In the genomic region with DNA sequence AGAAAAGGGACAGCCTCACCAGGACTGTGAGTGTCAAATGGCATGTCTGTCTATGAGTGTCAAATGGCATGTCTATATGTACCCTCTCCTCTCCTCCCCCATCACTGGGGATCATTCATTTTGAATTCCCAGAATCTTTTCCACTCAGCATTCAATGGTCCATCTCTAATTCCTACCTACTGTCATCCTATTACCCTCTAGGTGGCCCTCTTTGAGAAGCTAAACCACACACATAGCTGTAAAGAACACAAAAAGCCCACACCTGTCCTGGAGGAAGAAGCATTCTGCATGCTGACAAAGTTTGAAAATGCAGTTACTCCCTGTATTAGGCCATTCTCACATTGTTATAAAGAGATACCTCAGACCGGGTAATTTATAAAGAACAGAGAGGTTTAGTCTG, we compare ENCODE assay signal across 25 cellular contexts. TPM values are rescaled to one million over a fixed set of nuclear protein-coding genes. Genes with fewer than 3 reads are reported as not detected.
DNase-seq lines count a peak whose midpoint lies in the region; ATAC-seq and TF ChIP-seq lines count a peak whose summit lies in the region.
"Had no signal": no experiment of that assay in that cellular context is flagged by ENCODE, and none has a peak within 500 bp of the region (broad histone marks: within the 10 kb centered on the region; RNA-seq: fewer than 3 reads in every experiment).

No MANE protein-coding gene starts in this region.

- H3K36me3 Mint-ChIP-seq in activated CD8-positive, alpha-beta T cell treated with anti-CD3 and anti-CD28 coated beads for 36 hours (ENCODE audit: low read depth), result no peaks in the 10 kb centered on the region
- H3K36me3 Mint-ChIP-seq: T-cell had no signal

- peaks cover 10% of the 10 kb centered on the region for H3F3A ChIP-seq in GM23248 (ENCODE audit: insufficient read depth)

- H3K9me3 ChIP-seq in BLaER1 (peaks cover 19% of the 10 kb centered on the region; the same call in 1 of the 2 replicates), GM23248 (ENCODE audit: low read depth) (no peaks in the 10 kb centered on the region)
- H3K9me3 ChIP-seq: A549, BE2C, Caco-2, SJCRH30 had no signal

- POLR2A ChIA-PET in activated CD8-positive, alpha-beta T cell treated with anti-CD3 and anti-CD28 coated beads for 36 hours (lab: Charles Lee), result no interaction called here

- H2AFZ ChIP-seq in GM23248, result no peak overlapping the region

- WGBS in GM23248 (ENCODE audit: low coverage in 1 of 2, low lambda C conversion rate in 2 of 2, missing lambda C conversion rate in 2 of 2), 2 experiments, result 90 to 94% methylated on average over 1 of the region's 1 CpG

- H3K4me3 ChIP-seq in BLaER1 (no peak overlapping the region), GM23248 (no peak overlapping the region)
- H3K4me3 ChIP-seq: A549, SJCRH30 had no signal

- H3K36me3 ChIP-seq in BLaER1 (no peaks in the 10 kb centered on the region), GM23248 (ENCODE audit: low read depth) (no peaks in the 10 kb centered on the region)
- H3K36me3 ChIP-seq: BE2C, SJCRH30 had no signal

- no peak for TF ChIP-seq EP300 in Ishikawa (IDR thresholded peaks at IDR 0.05; ENCODE audit: borderline replicate concordance)

- no peak overlapping the region for H3K4me3 Mint-ChIP-seq in activated CD8-positive, alpha-beta T cell treated with anti-CD3 and anti-CD28 coated beads for 36 hours
- H3K4me3 Mint-ChIP-seq: CD4-positive, alpha-beta T cell; T-cell; T-helper 2 cell treated with Interferon-gamma antibody and Interleukin-4, amounts not matched to agents 5 μg/mL and 100 μg/mL, for 36 hours had no signal

- H3K4me2 ChIP-seq in BLaER1, result 0 out of 2 replicates have a peak overlapping the region, but pooled peaks have one; percentile 22
- H3K4me2 ChIP-seq in GM23248 (ENCODE audit: unreplicated experiment), result peak overlapping the region; percentile 4
- H3K4me2 ChIP-seq: A549 had no signal

- CTCF ChIA-PET in activated CD8-positive, alpha-beta T cell treated with anti-CD3 and anti-CD28 coated beads for 36 hours (lab: Charles Lee), result no interaction called here

- H4K20me1 ChIP-seq in BLaER1 (no peaks in the 10 kb centered on the region), GM23248 (ENCODE audit: insufficient read depth) (no peaks in the 10 kb centered on the region)

- H3K4me1 Mint-ChIP-seq in activated CD8-positive, alpha-beta T cell treated with anti-CD3 and anti-CD28 coated beads for 36 hours (ENCODE audit: low read depth), result no peaks in the 10 kb centered on the region
- H3K4me1 Mint-ChIP-seq: T-cell had no signal

- H3K9ac ChIP-seq in BLaER1, result no peak overlapping the region
- H3K9ac ChIP-seq in GM23248, result no peak overlapping the region

- H3K9me2 ChIP-seq in GM23248 (ENCODE audit: insufficient read depth), result no peaks in the 10 kb centered on the region

- ATAC-seq in activated CD8-positive, alpha-beta T cell treated with anti-CD3 and anti-CD28 coated beads for 36 hours, result no peak
- ATAC-seq: A549, T-cell had no signal

- intact Hi-C loops in activated CD8-positive, alpha-beta T cell treated with anti-CD3 and anti-CD28 coated beads for 36 hours (cut with micrococcal nuclease), result no loop called here

- no peak overlapping the region for H3K27ac ChIP-seq in BLaER1
- H3K27ac ChIP-seq in GM23248, result no peak overlapping the region
- H3K27ac ChIP-seq: A549, SJCRH30 had no signal

- peaks cover 5% of the 10 kb centered on the region for H3K9me3 Mint-ChIP-seq in activated CD8-positive, alpha-beta T cell treated with anti-CD3 and anti-CD28 coated beads for 36 hours

- DNase-seq in GM23248 (no peak), iPS-NIHi11 (ENCODE audit: low spot score) (peak; percentile 18), NAMALWA (ENCODE audit: low spot score) (no peak), NCI-H2196 treated with DMSO at 0.1 percent for 48 hours (lab: John Stamatoyannopoulos, UW; ENCODE audit: unreplicated experiment) (no peak)
- DNase-seq in activated CD8-positive, alpha-beta T cell treated with anti-CD3 and anti-CD28 coated beads for 36 hours, result no peak
- DNase-seq: BE2C; Caco-2; CD4-positive, alpha-beta T cell; DMS 273 treated with DMSO at 0.1 percent for 48 hours; GOT3; NCI-H1417; NCI-H1694 treated with DMSO at 0.1 percent for 48 hours; NCI-H2081 treated with DMSO at 0.1 percent for 48 hours; NCI-H774; SJCRH30; T-cell had no signal

- H3K27me3 ChIP-seq in BLaER1, result no peaks in the 10 kb centered on the region
- no peaks in the 10 kb centered on the region for H3K27me3 ChIP-seq in GM23248 (replicated peaks; ENCODE audit: insufficient read depth)
- H3K27me3 ChIP-seq: BE2C, SJCRH30 had no signal

- peak; percentile 27; the same call in 1 of the 2 replicates for TF ChIP-seq RAD21 in Ishikawa (IDR thresholded peaks at IDR 0.05; ENCODE audit: low read depth)

- no peak overlapping the region for H3K27ac Mint-ChIP-seq in activated CD8-positive, alpha-beta T cell treated with anti-CD3 and anti-CD28 coated beads for 36 hours
- H3K27ac Mint-ChIP-seq: CD4-positive, alpha-beta T cell; T-cell; T-helper 2 cell treated with Interferon-gamma antibody and Interleukin-4, amounts not matched to agents 5 μg/mL and 100 μg/mL, for 36 hours had no signal

- no peak for TF ChIP-seq CTCF in activated CD8-positive, alpha-beta T cell treated with anti-CD3 and anti-CD28 coated beads for 36 hours (IDR thresholded peaks at IDR 0.05)

- H3K4me1 ChIP-seq in BLaER1, result peaks cover 9% of the 10 kb centered on the region
- H3K4me1 ChIP-seq in GM23248 (ENCODE audit: insufficient read depth), result peaks cover 27% of the 10 kb centered on the region
- H3K4me1 ChIP-seq: A549, BE2C, Caco-2 had no signal

- H3K27me3 Mint-ChIP-seq in activated CD8-positive, alpha-beta T cell treated with anti-CD3 and anti-CD28 coated beads for 36 hours, result no peaks in the 10 kb centered on the region

- in situ Hi-C loops in GM23248 (cut with MboI), result no loop called here

- no peaks in the 10 kb centered on the region for H3K79me2 ChIP-seq in GM23248 (ENCODE audit: insufficient read depth)

TF ChIP-seq in Ishikawa, 13 proteins besides CTCF, POLR2A, EP300 and RAD21:
- TF ChIP-seq TCF12 (IDR thresholded peaks at IDR 0.05; ENCODE audit: low read depth) (no peak), YY1 (IDR thresholded peaks at IDR 0.05; ENCODE audit: low read depth) (no peak), EGR1 (IDR thresholded peaks at IDR 0.05) (no peak), CREB1 (IDR thresholded peaks at IDR 0.05; ENCODE audit: low read depth) (no peak), TAF1 (IDR thresholded peaks at IDR 0.05; ENCODE audit: low read depth) (no peak), NFIC (IDR thresholded peaks at IDR 0.05) (no peak)
- TF ChIP-seq, protein P1, sequence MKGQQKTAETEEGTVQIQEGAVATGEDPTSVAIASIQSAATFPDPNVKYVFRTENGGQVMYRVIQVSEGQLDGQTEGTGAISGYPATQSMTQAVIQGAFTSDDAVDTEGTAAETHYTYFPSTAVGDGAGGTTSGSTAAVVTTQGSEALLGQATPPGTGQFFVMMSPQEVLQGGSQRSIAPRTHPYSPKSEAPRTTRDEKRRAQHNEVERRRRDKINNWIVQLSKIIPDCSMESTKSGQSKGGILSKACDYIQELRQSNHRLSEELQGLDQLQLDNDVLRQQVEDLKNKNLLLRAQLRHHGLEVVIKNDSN (IDR thresholded peaks at IDR 0.05), result no peak
- TF ChIP-seq, protein P2, sequence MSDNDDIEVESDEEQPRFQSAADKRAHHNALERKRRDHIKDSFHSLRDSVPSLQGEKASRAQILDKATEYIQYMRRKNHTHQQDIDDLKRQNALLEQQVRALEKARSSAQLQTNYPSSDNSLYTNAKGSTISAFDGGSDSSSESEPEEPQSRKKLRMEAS (IDR thresholded peaks at IDR 0.05), result no peak
- TF ChIP-seq, protein P3, sequence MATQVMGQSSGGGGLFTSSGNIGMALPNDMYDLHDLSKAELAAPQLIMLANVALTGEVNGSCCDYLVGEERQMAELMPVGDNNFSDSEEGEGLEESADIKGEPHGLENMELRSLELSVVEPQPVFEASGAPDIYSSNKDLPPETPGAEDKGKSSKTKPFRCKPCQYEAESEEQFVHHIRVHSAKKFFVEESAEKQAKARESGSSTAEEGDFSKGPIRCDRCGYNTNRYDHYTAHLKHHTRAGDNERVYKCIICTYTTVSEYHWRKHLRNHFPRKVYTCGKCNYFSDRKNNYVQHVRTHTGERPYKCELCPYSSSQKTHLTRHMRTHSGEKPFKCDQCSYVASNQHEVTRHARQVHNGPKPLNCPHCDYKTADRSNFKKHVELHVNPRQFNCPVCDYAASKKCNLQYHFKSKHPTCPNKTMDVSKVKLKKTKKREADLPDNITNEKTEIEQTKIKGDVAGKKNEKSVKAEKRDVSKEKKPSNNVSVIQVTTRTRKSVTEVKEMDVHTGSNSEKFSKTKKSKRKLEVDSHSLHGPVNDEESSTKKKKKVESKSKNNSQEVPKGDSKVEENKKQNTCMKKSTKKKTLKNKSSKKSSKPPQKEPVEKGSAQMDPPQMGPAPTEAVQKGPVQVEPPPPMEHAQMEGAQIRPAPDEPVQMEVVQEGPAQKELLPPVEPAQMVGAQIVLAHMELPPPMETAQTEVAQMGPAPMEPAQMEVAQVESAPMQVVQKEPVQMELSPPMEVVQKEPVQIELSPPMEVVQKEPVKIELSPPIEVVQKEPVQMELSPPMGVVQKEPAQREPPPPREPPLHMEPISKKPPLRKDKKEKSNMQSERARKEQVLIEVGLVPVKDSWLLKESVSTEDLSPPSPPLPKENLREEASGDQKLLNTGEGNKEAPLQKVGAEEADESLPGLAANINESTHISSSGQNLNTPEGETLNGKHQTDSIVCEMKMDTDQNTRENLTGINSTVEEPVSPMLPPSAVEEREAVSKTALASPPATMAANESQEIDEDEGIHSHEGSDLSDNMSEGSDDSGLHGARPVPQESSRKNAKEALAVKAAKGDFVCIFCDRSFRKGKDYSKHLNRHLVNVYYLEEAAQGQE (IDR thresholded peaks at IDR 0.05; ENCODE audit: low read depth), result no peak

RNA-seq across cellular contexts. Expression of a gene that starts 46.2 kb away (rescaled TPM):
- total RNA-seq in GM23248 (2014; rRNA removed; shearing (Covaris generic)), result not detected in 2 replicates
- polyA plus RNA-seq in GM23248 (2016; fragmentation: Nextera tagmentation; extraction: Ambion mirVana), result not detected in 2 replicates
- total RNA-seq in activated CD8-positive, alpha-beta T cell treated with anti-CD3 and anti-CD28 coated beads for 36 hours, result not detected
- total RNA-seq: Caco-2; CD4-positive, alpha-beta T cell; G401; MCF 10A; NCI-H460; OCI-LY7; SJCRH30; T-cell had no signal
- polyA plus RNA-seq: A549, IgD-negative memory B cell had no signal
